Comparison of ENCODE assay signal across 20 cellular contexts in the genomic region with DNA sequence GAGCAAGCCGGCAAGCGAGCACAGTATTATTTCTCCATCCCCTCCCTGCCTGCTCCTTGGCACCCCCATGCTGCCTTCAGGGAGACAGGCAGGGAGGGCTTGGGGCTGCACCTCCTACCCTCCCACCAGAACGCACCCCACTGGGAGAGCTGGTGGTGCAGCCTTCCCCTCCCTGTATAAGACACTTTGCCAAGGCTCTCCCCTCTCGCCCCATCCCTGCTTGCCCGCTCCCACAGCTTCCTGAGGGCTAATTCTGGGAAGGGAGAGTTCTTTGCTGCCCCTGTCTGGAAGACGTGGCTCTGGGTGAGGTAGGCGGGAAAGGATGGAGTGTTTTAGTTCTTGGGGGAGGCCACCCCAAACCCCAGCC. TPM values are rescaled to one million over a fixed set of nuclear protein-coding genes. Genes with fewer than 3 reads are reported as not detected.
DNase-seq lines count a peak whose midpoint lies in the region; ATAC-seq, FAIRE-seq and TF ChIP-seq lines count a peak whose summit lies in the region.
"Had no signal": no experiment of that assay in that cellular context is flagged by ENCODE, and none has a peak within 500 bp of the region (broad histone marks: within the 10 kb centered on the region; RNA-seq: fewer than 3 reads in every experiment).

No MANE protein-coding gene starts in this region.

- H3K79me1 ChIP-seq in H9 (ENCODE audit: insufficient read depth, low read depth, low read length, poor library complexity, severe bottlenecking), result no peaks in the 10 kb centered on the region

- no peak overlapping the region for H3K56ac ChIP-seq in H9 (ENCODE audit: insufficient read length, low read depth, low read length)

- peaks cover 7% of the 10 kb centered on the region for H3K23me2 ChIP-seq in H9 (ENCODE audit: insufficient read length, low read depth, low read length, poor library complexity, severe bottlenecking)

- no peak overlapping the region for H2BK120ac ChIP-seq in H9 (ENCODE audit: low read depth, low read length, poor library complexity, severe bottlenecking)

- TF ChIP-seq RAD21 in A549 (conservative IDR thresholded peaks at IDR 0.05 in 1 of 2, IDR thresholded peaks at IDR 0.05 in 1 of 2), result no peak

- H3K9ac ChIP-seq in H9 (ENCODE audit: extremely low read depth, insufficient read length, low read length), result no peak overlapping the region

- H3K4me1 Mint-ChIP-seq in H9, result peaks cover 33% of the 10 kb centered on the region in 2 experiments
- H3K4me1 Mint-ChIP-seq in mesothelial cell of epicardium, result peaks cover 35% of the 10 kb centered on the region

- H3K4ac ChIP-seq in H9 (ENCODE audit: low read depth, low read length), result no peak overlapping the region

- H3K4me3 Mint-ChIP-seq in H9 (no peak overlapping the region), mesothelial cell of epicardium (no peak overlapping the region)
- H3K4me3 Mint-ChIP-seq: activated naive CD8-positive, alpha-beta T cell treated with anti-CD3 and anti-CD28 coated beads, Interleukin-2, amount 50 U/mL, for 24 hours; activated T-cell treated with anti-CD3 and anti-CD28 coated beads, Interleukin-2, amount 50 U/mL, for 4 hours had no signal

- H3K18ac ChIP-seq in H9 (ENCODE audit: insufficient read length, low read depth, low read length), result no peak overlapping the region

- H3K79me2 ChIP-seq in H9 (ENCODE audit: insufficient read depth, low read length), result no peaks in the 10 kb centered on the region
- H3K79me2 ChIP-seq: hepatocyte had no signal

- H3K4me1 ChIP-seq in A549 (peaks cover 31% of the 10 kb centered on the region), H9 (ENCODE audit: insufficient read depth, low read length) (peaks cover 8% of the 10 kb centered on the region), adrenal gland (replicated peaks in 1 of 2) (peaks cover 6 to 21% of the 10 kb centered on the region in 2 donors)

- H2BK20ac ChIP-seq in H9 (ENCODE audit: low read depth, low read length, poor library complexity, severe bottlenecking), result no peak overlapping the region

- H3K27ac Mint-ChIP-seq in H9, result peak overlapping the region; percentile 57 to 89 (median 61); a peak in 3 of 7 replicates
- H3K27ac Mint-ChIP-seq in mesothelial cell of epicardium, result peak overlapping the region; percentile 12
- H3K27ac Mint-ChIP-seq: activated CD4-positive, alpha-beta T cell treated with anti-CD3 and anti-CD28 coated beads, Interleukin-2, amount 10 ng/mL, durations not matched to agents 24 days and 14 days; activated naive CD8-positive, alpha-beta T cell treated with anti-CD3 and anti-CD28 coated beads, Interleukin-2, amount 50 U/mL, for 24 hours had no signal

- H3K4me2 ChIP-seq in A549 (peak overlapping the region; percentile 54; the same call in 1 of the 3 replicates), H9 (ENCODE audit: insufficient read depth, insufficient read length, low read length) (no peak overlapping the region)
- H3K4me2 ChIP-seq: hepatocyte had no signal

- H2AK5ac ChIP-seq in H9 (ENCODE audit: insufficient read length, low read length), result no peak overlapping the region

- H4K20me1 ChIP-seq in H9 (ENCODE audit: control insufficient read depth, insufficient read depth, insufficient read length), result peaks cover 2% of the 10 kb centered on the region

- H3K9me3 ChIP-seq in A549 (no peaks in the 10 kb centered on the region), H9 (ENCODE audit: control insufficient read depth, low read depth, low read length) (no peaks in the 10 kb centered on the region), adrenal gland (replicated peaks in 1 of 3) (no peaks in the 10 kb centered on the region)
- H3K9me3 ChIP-seq: colonic mucosa, transverse colon had no signal

- H3K27me3 ChIP-seq in H9 (ENCODE audit: insufficient read depth, low read length) (peaks cover 21% of the 10 kb centered on the region), adrenal gland (peaks cover 19% of the 10 kb centered on the region)

- no peak overlapping the region for H2BK5ac ChIP-seq in H9 (ENCODE audit: insufficient read length, low read length)

- peaks cover 0 to 47% of the 10 kb centered on the region in 2 donors for H3K36me3 ChIP-seq in adrenal gland (replicated peaks in 1 of 2)
- H3K36me3 ChIP-seq: colonic mucosa, transverse colon had no signal

- H4K91ac ChIP-seq in H9 (ENCODE audit: insufficient read length, low read depth, low read length), result no peak overlapping the region

- DNase-seq in A549 (ENCODE audit: low read depth in 1 of 2, low spot score in 1 of 2), result no peak
- no peak for DNase-seq in H9
- DNase-seq in mesothelial cell of epicardium (ENCODE audit: low spot score in 2 of 2, unreplicated experiment in 2 of 2), result no peak
- no peak for DNase-seq in occipital lobe (lab: John Stamatoyannopoulos, UW)
- DNase-seq in adrenal gland, result no peak
- no peak for DNase-seq in NCI-H748 treated with DMSO at 0.1 percent for 48 hours (lab: John Stamatoyannopoulos, UW)

- intact Hi-C loops in adrenal gland (cut with DNase I), result loop anchor here (2.0 to 5.0 kb wide), 2 partner anchors 30 to 240 kb away; no protein-coding TSS in a partner anchor

- H3K23ac ChIP-seq in H9 (ENCODE audit: insufficient read length, low read depth, low read length), result no peak overlapping the region

- 81% methylated on average over 7 of the region's 7 CpGs for WGBS in A549 (ENCODE audit: missing lambda C conversion rate)
- WGBS in H9 (ENCODE audit: extremely low coverage, insufficient read length, low lambda C conversion rate), result no CpG with 5 or more reads among the region's 7 CpGs
- WGBS in adrenal gland, 4 donors, result 69 to 82% (median 77%) methylated on average over 6 to 7 of the region's 7 CpGs

- no peak overlapping the region for H4K8ac ChIP-seq in H9 (replicated peaks; ENCODE audit: insufficient read length, low read depth, low read length)

- H3K27me3 Mint-ChIP-seq in H9 (ENCODE audit: low read depth) (peaks cover 39% of the 10 kb centered on the region), mesothelial cell of epicardium (ENCODE audit: low read depth) (peaks cover 33% of the 10 kb centered on the region)

- H3K9me3 Mint-ChIP-seq in H9 (no peaks in the 10 kb centered on the region), mesothelial cell of epicardium (no peaks in the 10 kb centered on the region)
- H3K9me3 Mint-ChIP-seq: activated CD4-positive, alpha-beta T cell treated with anti-CD3 and anti-CD28 coated beads, Interleukin-2, amount 10 ng/mL, durations not matched to agents 24 days and 14 days; activated naive CD8-positive, alpha-beta T cell treated with anti-CD3 and anti-CD28 coated beads, Interleukin-2, amount 50 U/mL, for 24 hours; activated T-cell treated with anti-CD3 and anti-CD28 coated beads, Interleukin-2, amount 50 U/mL, for 4 hours had no signal

- H3T11ph ChIP-seq in H9 (ENCODE audit: low read length), result no peak overlapping the region

- TF ChIP-seq EP300 in A549 (IDR thresholded peaks at IDR 0.05), result no peak

- no peak overlapping the region for H3K4me3 ChIP-seq in A549
- no peak overlapping the region for H3K4me3 ChIP-seq in adrenal gland
- H3K4me3 ChIP-seq: colonic mucosa, hepatocyte, transverse colon had no signal

- ATAC-seq in A549, result no peak
- no peak for ATAC-seq in GM18861 (IDR thresholded peaks at IDR 0.05; ENCODE audit: unreplicated experiment)

- H3K14ac ChIP-seq in H9 (ENCODE audit: insufficient read depth, low read length), result no peak overlapping the region

- H2AFZ ChIP-seq in H9 (ENCODE audit: low read length), result no peak overlapping the region
- H2AFZ ChIP-seq: hepatocyte had no signal

- no peak for FAIRE-seq in A549 (lab: Jason Lieb, UNC)

- H2BK12ac ChIP-seq in H9 (ENCODE audit: insufficient read length, low read depth, low read length), result no peak overlapping the region

- POLR2A ChIA-PET in A549 (lab: Yijun Ruan, JAX), result interaction anchor here (2.2 kb wide), 1 partner anchor 27 kb away, joined by 11 read pairs; no protein-coding TSS in a partner anchor

- no peak overlapping the region for H4K5ac ChIP-seq in H9 (ENCODE audit: insufficient read length, low read depth, low read length)

- CTCF ChIA-PET in A549 (lab: Yijun Ruan, JAX), result interaction anchor here (0.6 to 8.5 kb wide), 18 partner anchors 11 to 502 kb away, joined by 3 to 615 read pairs (median 10); partner anchors contain the start of genes GLI1, INHBE, SHMT2 and STAT6

- H3K27ac ChIP-seq in A549 (peak overlapping the region in 1 of 2 experiments; percentile 56; a peak in 1 of 6 replicates), H9 (ENCODE audit: insufficient read length, low read depth, low read length) (no peak overlapping the region), angular gyrus (ENCODE audit: low read depth, low read length) (peak overlapping the region; percentile 45), adrenal gland (no peak overlapping the region)
- H3K27ac ChIP-seq: brain microvascular endothelial cell, C4-2B, colonic mucosa, foreskin keratinocyte, HL-60, VCaP had no signal

- H3K36me3 Mint-ChIP-seq in H9 (ENCODE audit: insufficient read depth in 1 of 3, low read depth in 3 of 3) (peaks cover 24 to 42% (median 38%) of the 10 kb centered on the region in 3 experiments), mesothelial cell of epicardium (peaks cover 8% of the 10 kb centered on the region)

- TF ChIP-seq CTCF in A549 (IDR thresholded peaks at IDR 0.05) (no peak), H9 (conservative IDR thresholded peaks at IDR 0.05) (no peak), mesothelial cell of epicardium (IDR thresholded peaks at IDR 0.05; ENCODE audit: unreplicated experiment) (no peak), adrenal gland (IDR thresholded peaks at IDR 0.05) (no peak)

- TF ChIP-seq POLR2A in A549 (IDR thresholded peaks at IDR 0.05; ENCODE audit: low read length) (no peak), adrenal gland (IDR thresholded peaks at IDR 0.05) (no peak)

- no peak overlapping the region for H2BK15ac ChIP-seq in H9 (ENCODE audit: low read depth, low read length)

RNA-seq across cellular contexts. Expression of gene NXPH4, which starts 3.9 kb away (rescaled TPM):
- 0.52 and 0.69 TPM in 2 replicates for polyA plus RNA-seq in A549 (2011; rRNA removed)
- polyA plus RNA-seq in A549 (2012; cell fraction: cytosol; rRNA removed), result 1.9 and 2.9 TPM in 2 replicates
- 2.4 and 3.2 TPM in 2 replicates for polyA plus RNA-seq in A549 (2012; cell fraction: nucleus; rRNA removed)
- 3.3 to 4.5 TPM (median 3.5 TPM) in 3 replicates for polyA plus RNA-seq in A549 (2017; fragmentation: RNase III; extraction: RNeasy Plus Mini Kit Qiagen cat#74134 plus additional on column Dnase treatment)
- polyA minus RNA-seq in A549 (2011; rRNA and poly(A)+ RNA removed), result 0.95 and 1.5 TPM in 2 replicates
- 2.1 and 2.8 TPM in 2 replicates for total RNA-seq in H9 (2021)
- total RNA-seq in mesothelial cell of epicardium, result 3.3 to 3.8 TPM (median 3.6 TPM) in 3 replicates
- 0.78 TPM for total RNA-seq in occipital lobe
- total RNA-seq in adrenal gland, result 1 to 10 TPM in 1 of 8 donors, under 1 TPM in 4, not detected in 3; 0.15 to 3.7 (median 0.42) TPM
- 1 to 10 TPM in 2 of 3 donors, under 1 TPM in 1; 0.62 to 1.7 (median 1.2) TPM for polyA plus RNA-seq in adrenal gland
- total RNA-seq: left colon, transverse colon had no signal

RNA-seq across cellular contexts. Expression of gene SHMT2, which starts 16.8 kb away (rescaled TPM):
- polyA plus RNA-seq in A549 (2011; rRNA removed) (110 and 113 TPM in 2 replicates), A549 (2017; fragmentation: RNase III; extraction: RNeasy Plus Mini Kit Qiagen cat#74134 plus additional on column Dnase treatment) (150 to 166 TPM (median 156 TPM) in 3 replicates), adrenal gland (10 to 100 TPM; 25.2 to 43.0 (median 29.0) TPM)
- polyA plus RNA-seq in A549 (2012; cell fraction: cytosol; rRNA removed), result 303 and 306 TPM in 2 replicates
- polyA plus RNA-seq in A549 (2012; cell fraction: nucleus; rRNA removed), result 517 and 642 TPM in 2 replicates
- polyA minus RNA-seq in A549 (2011; rRNA and poly(A)+ RNA removed), result 161 and 189 TPM in 2 replicates
- total RNA-seq in H9 (2021) (257 and 260 TPM in 2 replicates), mesothelial cell of epicardium (78.7 to 83.7 TPM (median 78.8 TPM) in 3 replicates), occipital lobe (36.2 TPM), adrenal gland (10 to 100 TPM; 57.0 to 94.7 (median 71.8) TPM)

RNA-seq across cellular contexts. Expression of gene STAC3, which starts 38.3 kb away (rescaled TPM):
- polyA plus RNA-seq in A549 (2011; rRNA removed) (0.40 and 0.62 TPM in 2 replicates), A549 (2017; fragmentation: RNase III; extraction: RNeasy Plus Mini Kit Qiagen cat#74134 plus additional on column Dnase treatment) (0.43 to 0.59 TPM (median 0.54 TPM) in 3 replicates), adrenal gland (10 to 100 TPM in 1 of 3 donors, 1 to 10 TPM in 2; 2.0 to 10.5 (median 4.5) TPM)
- polyA plus RNA-seq in A549 (2012; cell fraction: cytosol; rRNA removed), result 0.32 and 0.41 TPM in 2 replicates
- 1.8 and 2.2 TPM in 2 replicates for polyA plus RNA-seq in A549 (2012; cell fraction: nucleus; rRNA removed)
- polyA minus RNA-seq in A549 (2011; rRNA and poly(A)+ RNA removed), result 0.45 and 0.68 TPM in 2 replicates
- total RNA-seq in H9 (2021) (2.0 and 2.8 TPM in 2 replicates), mesothelial cell of epicardium (9.8 to 11.3 TPM (median 10.6 TPM) in 3 replicates), occipital lobe (0.94 TPM), adrenal gland (1 to 10 TPM in 7 of 8 donors, under 1 TPM in 1; 0.30 to 4.1 (median 2.5) TPM)
